9 cellular contexts compared by ENCODE assay signal in genomic region chr13:46577656-46578589, GRCh38. TPM values are rescaled to one million over a fixed set of nuclear protein-coding genes. Genes with fewer than 3 reads are reported as not detected.
DNase-seq lines count a peak whose midpoint lies in the region; ATAC-seq and TF ChIP-seq lines count a peak whose summit lies in the region.
"Had no signal": no experiment of that assay in that cellular context is flagged by ENCODE, and none has a peak within 500 bp of the region (broad histone marks: within the 10 kb centered on the region; RNA-seq: fewer than 3 reads in every experiment).

No MANE protein-coding gene starts in this region.

- TF ChIP-seq CTCF in glutamatergic neuron (IDR thresholded peaks at IDR 0.05; ENCODE audit: partially characterized antibody, unreplicated experiment) = no peak
- TF ChIP-seq CTCF in adrenal gland (IDR thresholded peaks at IDR 0.05) = no peak
- no peak for TF ChIP-seq CTCF in GM13976 (IDR thresholded peaks at IDR 0.05; ENCODE audit: borderline replicate concordance, control extremely low read depth, extremely low read depth, insufficient read depth, missing control alignments)

- H3K27me3 ChIP-seq in CD4-positive, CD25-positive, alpha-beta regulatory T cell (ENCODE audit: control insufficient read depth, insufficient read depth, low read length) = no peaks in the 10 kb centered on the region
- H3K27me3 ChIP-seq in MG63 (no peaks in the 10 kb centered on the region), adrenal gland (no peaks in the 10 kb centered on the region)

- H3K4me3 Mint-ChIP-seq in CD4-positive, CD25-positive, alpha-beta regulatory T cell = peak overlapping the region in 3 of 4 donors; percentile 20 to 78 (median 66)
- no peak overlapping the region for H3K4me3 Mint-ChIP-seq in glutamatergic neuron (ENCODE audit: unreplicated experiment)

- intact Hi-C loops in adrenal gland (cut with DNase I) = no loop called here

- DNase-seq in CD4-positive, CD25-positive, alpha-beta regulatory T cell = peak in 1 of 3 donors; percentile 54
- DNase-seq in MG63 = peak; percentile 22
- DNase-seq in glutamatergic neuron = no peak
- no peak for DNase-seq in amniotic stem cell (lab: John Stamatoyannopoulos, UW)
- DNase-seq in adrenal gland = no peak
- DNase-seq in GM13976 (ENCODE audit: low spot score) = no peak
- DNase-seq in activated naive CD4-positive, alpha-beta T cell treated with Interleukin-2 at 50 U/mL for 16 hours = no peak
- DNase-seq: NCI-H1048 had no signal

- no peak overlapping the region for H3K27ac ChIP-seq in CD4-positive, CD25-positive, alpha-beta regulatory T cell (ENCODE audit: insufficient read depth, low read length, poor library complexity, severe bottlenecking)
- H3K27ac ChIP-seq in adrenal gland = no peak overlapping the region

- H3K4me3 ChIP-seq in CD4-positive, CD25-positive, alpha-beta regulatory T cell (ENCODE audit: low read depth, low read length) = peak overlapping the region; percentile 39
- no peak overlapping the region for H3K4me3 ChIP-seq in MG63
- no peak overlapping the region for H3K4me3 ChIP-seq in adrenal gland

- in situ Hi-C loops in GM13976 (cut with MboI; ENCODE audit: low sequenced_read_pairs, unreplicated experiment) = no loop called here

- no peaks in the 10 kb centered on the region for H3K36me3 ChIP-seq in CD4-positive, CD25-positive, alpha-beta regulatory T cell (ENCODE audit: control insufficient read depth, insufficient read depth, low read length)
- no peaks in the 10 kb centered on the region for H3K36me3 ChIP-seq in MG63
- no peaks in the 10 kb centered on the region for H3K36me3 ChIP-seq in adrenal gland (replicated peaks in 1 of 2)

- no peaks in the 10 kb centered on the region for H3K27me3 Mint-ChIP-seq in CD4-positive, CD25-positive, alpha-beta regulatory T cell
- peaks cover 7% of the 10 kb centered on the region for H3K27me3 Mint-ChIP-seq in glutamatergic neuron (ENCODE audit: unreplicated experiment)

- peak overlapping the region in 2 of 3 donors; percentile 68 to 72 for H3K27ac Mint-ChIP-seq in CD4-positive, CD25-positive, alpha-beta regulatory T cell
- peak overlapping the region; percentile 49 for H3K27ac Mint-ChIP-seq in glutamatergic neuron (ENCODE audit: unreplicated experiment)

- WGBS in adrenal gland, 4 donors = 73 to 81% (median 76%) methylated on average over 10 of the region's 10 CpGs

- ATAC-seq in CD4-positive, CD25-positive, alpha-beta regulatory T cell (ENCODE audit: low read depth in 2 of 2) = peak in 1 of 2 donors; percentile 40
- ATAC-seq in GM19395 (IDR thresholded peaks at IDR 0.05; ENCODE audit: unreplicated experiment) = peak; percentile 18

- no peak for TF ChIP-seq POLR2A in adrenal gland (IDR thresholded peaks at IDR 0.05)

- H3K4me1 Mint-ChIP-seq in CD4-positive, CD25-positive, alpha-beta regulatory T cell = peaks cover 32 to 83% (median 58%) of the 10 kb centered on the region in 4 donors
- peaks cover 37% of the 10 kb centered on the region for H3K4me1 Mint-ChIP-seq in glutamatergic neuron (ENCODE audit: low read depth, unreplicated experiment)

- H3K9me3 ChIP-seq in CD4-positive, CD25-positive, alpha-beta regulatory T cell (ENCODE audit: control insufficient read depth in 2 of 2, low read length in 2 of 2) = no peaks in the 10 kb centered on the region
- H3K9me3 ChIP-seq in MG63 = no peaks in the 10 kb centered on the region
- no peaks in the 10 kb centered on the region for H3K9me3 ChIP-seq in adrenal gland (replicated peaks in 1 of 3)

- no peaks in the 10 kb centered on the region for H3K9me3 Mint-ChIP-seq in CD4-positive, CD25-positive, alpha-beta regulatory T cell
- peaks cover 4% of the 10 kb centered on the region for H3K9me3 Mint-ChIP-seq in glutamatergic neuron (ENCODE audit: unreplicated experiment)

- peaks cover 23% of the 10 kb centered on the region for H3K4me1 ChIP-seq in CD4-positive, CD25-positive, alpha-beta regulatory T cell (ENCODE audit: control insufficient read depth, insufficient read depth, low read length, poor library complexity, severe bottlenecking)
- peaks cover 0 to 15% of the 10 kb centered on the region in 2 donors for H3K4me1 ChIP-seq in adrenal gland (replicated peaks in 1 of 2)

- H3K36me3 Mint-ChIP-seq in CD4-positive, CD25-positive, alpha-beta regulatory T cell = peaks cover 12% of the 10 kb centered on the region
- no peaks in the 10 kb centered on the region for H3K36me3 Mint-ChIP-seq in glutamatergic neuron (ENCODE audit: unreplicated experiment)

RNA-seq across cellular contexts. Expression of gene LRCH1, which starts 25.0 kb away (rescaled TPM):
- 23.5 TPM for total RNA-seq in CD4-positive, CD25-positive, alpha-beta regulatory T cell
- 1 to 10 TPM; 2.6 to 3.9 (median 3.2) TPM for polyA plus RNA-seq in CD4-positive, CD25-positive, alpha-beta regulatory T cell
- total RNA-seq in MG63 (2014; rRNA removed; shearing (Covaris generic); ENCODE audit: low replicate concordance) = 3.6 and 4.6 TPM in 2 replicates
- total RNA-seq in glutamatergic neuron (ENCODE audit: unreplicated experiment) = 40.6 TPM
- 10 to 100 TPM in 4 of 8 donors, 1 to 10 TPM in 4; 4.1 to 13.6 (median 9.7) TPM for total RNA-seq in adrenal gland
- polyA plus RNA-seq in adrenal gland = 1 to 10 TPM; 2.8 to 6.4 (median 3.8) TPM
